1 cellular context compared by ENCODE assay signal in the genomic region with DNA sequence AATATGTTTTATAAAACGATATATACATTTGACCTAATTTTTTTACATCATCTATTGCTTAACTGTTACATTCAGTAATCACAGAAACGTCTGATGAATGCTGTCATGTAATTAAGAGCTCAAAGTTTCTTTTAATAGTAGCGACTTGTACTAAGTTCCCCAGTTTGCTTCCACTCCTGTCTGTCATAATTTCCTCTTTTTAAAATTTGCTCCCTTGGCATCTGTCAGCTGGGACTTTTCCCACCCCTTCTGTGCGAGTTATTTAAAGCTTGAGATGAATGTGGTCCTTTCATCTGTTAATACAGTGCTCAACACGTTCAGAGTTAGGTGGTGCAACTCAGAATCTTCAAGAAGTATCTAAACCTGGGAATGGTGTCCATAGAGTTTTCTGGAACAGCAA.
TF ChIP-seq lines count a peak whose summit lies in the region.

No MANE protein-coding gene starts in this region.

TF ChIP-seq in K562, 482 proteins besides CTCF, POLR2A, EP300 and RAD21:
- TF ChIP-seq, protein P1, sequence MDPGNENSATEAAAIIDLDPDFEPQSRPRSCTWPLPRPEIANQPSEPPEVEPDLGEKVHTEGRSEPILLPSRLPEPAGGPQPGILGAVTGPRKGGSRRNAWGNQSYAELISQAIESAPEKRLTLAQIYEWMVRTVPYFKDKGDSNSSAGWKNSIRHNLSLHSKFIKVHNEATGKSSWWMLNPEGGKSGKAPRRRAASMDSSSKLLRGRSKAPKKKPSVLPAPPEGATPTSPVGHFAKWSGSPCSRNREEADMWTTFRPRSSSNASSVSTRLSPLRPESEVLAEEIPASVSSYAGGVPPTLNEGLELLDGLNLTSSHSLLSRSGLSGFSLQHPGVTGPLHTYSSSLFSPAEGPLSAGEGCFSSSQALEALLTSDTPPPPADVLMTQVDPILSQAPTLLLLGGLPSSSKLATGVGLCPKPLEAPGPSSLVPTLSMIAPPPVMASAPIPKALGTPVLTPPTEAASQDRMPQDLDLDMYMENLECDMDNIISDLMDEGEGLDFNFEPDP (CRISPR knock-in tag; IDR thresholded peaks at IDR 0.05) = no peak
- TF ChIP-seq CEBPG (CRISPR knock-in tag; IDR thresholded peaks at IDR 0.05) = no peak
- peak in 1 of 2 experiments; percentile 46; a peak in 1 of 4 replicates for TF ChIP-seq CEBPG (tag; conservative IDR thresholded peaks at IDR 0.05 in 1 of 2, IDR thresholded peaks at IDR 0.05 in 1 of 2)
- TF ChIP-seq ZBTB17 (CRISPR knock-in tag; IDR thresholded peaks at IDR 0.05) = no peak
- TF ChIP-seq ZNF717 (CRISPR knock-in tag; IDR thresholded peaks at IDR 0.05) = no peak
- TF ChIP-seq, protein P2, sequence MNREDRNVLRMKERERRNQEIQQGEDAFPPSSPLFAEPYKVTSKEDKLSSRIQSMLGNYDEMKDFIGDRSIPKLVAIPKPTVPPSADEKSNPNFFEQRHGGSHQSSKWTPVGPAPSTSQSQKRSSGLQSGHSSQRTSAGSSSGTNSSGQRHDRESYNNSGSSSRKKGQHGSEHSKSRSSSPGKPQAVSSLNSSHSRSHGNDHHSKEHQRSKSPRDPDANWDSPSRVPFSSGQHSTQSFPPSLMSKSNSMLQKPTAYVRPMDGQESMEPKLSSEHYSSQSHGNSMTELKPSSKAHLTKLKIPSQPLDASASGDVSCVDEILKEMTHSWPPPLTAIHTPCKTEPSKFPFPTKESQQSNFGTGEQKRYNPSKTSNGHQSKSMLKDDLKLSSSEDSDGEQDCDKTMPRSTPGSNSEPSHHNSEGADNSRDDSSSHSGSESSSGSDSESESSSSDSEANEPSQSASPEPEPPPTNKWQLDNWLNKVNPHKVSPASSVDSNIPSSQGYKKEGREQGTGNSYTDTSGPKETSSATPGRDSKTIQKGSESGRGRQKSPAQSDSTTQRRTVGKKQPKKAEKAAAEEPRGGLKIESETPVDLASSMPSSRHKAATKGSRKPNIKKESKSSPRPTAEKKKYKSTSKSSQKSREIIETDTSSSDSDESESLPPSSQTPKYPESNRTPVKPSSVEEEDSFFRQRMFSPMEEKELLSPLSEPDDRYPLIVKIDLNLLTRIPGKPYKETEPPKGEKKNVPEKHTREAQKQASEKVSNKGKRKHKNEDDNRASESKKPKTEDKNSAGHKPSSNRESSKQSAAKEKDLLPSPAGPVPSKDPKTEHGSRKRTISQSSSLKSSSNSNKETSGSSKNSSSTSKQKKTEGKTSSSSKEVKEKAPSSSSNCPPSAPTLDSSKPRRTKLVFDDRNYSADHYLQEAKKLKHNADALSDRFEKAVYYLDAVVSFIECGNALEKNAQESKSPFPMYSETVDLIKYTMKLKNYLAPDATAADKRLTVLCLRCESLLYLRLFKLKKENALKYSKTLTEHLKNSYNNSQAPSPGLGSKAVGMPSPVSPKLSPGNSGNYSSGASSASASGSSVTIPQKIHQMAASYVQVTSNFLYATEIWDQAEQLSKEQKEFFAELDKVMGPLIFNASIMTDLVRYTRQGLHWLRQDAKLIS (CRISPR knock-in tag; IDR thresholded peaks at IDR 0.05) = no peak
- TF ChIP-seq CBFB (CRISPR knock-in tag; IDR thresholded peaks at IDR 0.05) = no peak
- TF ChIP-seq KHSRP (IDR thresholded peaks at IDR 0.05) = no peak
